ENCODE assay signal across 14 cellular contexts in the genomic region with DNA sequence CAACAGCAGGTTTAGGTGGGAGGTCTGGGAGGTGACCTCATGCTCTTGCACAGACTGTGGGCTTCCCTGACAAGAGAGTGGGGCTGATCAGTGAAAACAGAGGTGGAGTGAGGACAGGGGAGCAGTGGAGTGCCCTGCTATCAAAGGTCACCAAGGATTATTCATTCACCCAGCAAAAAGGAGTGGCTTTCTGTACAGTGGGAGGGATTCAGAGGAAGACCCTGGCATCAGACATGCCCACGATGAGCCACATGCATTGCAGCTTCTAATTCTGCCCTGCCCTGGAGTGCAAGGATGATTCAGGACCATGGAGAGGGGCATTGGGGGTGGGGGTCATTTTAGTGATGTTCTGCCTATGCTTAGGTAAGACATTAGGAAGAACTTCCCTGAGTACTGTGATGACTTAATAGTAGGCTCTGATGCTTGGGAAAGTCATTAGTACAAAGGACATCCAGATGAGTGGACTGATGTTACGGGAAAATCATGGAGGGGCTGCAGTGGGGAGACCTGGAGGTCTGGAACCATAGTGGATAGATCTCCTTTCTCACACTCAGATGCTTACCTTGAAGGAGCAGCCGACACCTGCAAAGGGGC. TPM values are rescaled to one million over a fixed set of nuclear protein-coding genes. Genes with fewer than 3 reads are reported as not detected.
DNase-seq lines count a peak whose midpoint lies in the region; ATAC-seq and TF ChIP-seq lines count a peak whose summit lies in the region.
"Had no signal": no experiment of that assay in that cellular context is flagged by ENCODE, and none has a peak within 500 bp of the region (broad histone marks: within the 10 kb centered on the region; RNA-seq: fewer than 3 reads in every experiment).

No MANE protein-coding gene starts in this region.

- peaks cover 51 to 75% (median 61%) of the 10 kb centered on the region in 3 experiments for H3K36me3 ChIP-seq in naive thymus-derived CD4-positive, alpha-beta T cell (ENCODE audit: control insufficient read depth in 2 of 3, insufficient read depth in 3 of 3, low read length in 3 of 3)
- H3K36me3 ChIP-seq: cardiac muscle cell, HAP-1 had no signal

- no peak overlapping the region for H3K27ac ChIP-seq in naive thymus-derived CD4-positive, alpha-beta T cell (ENCODE audit: low read depth, low read length)
- H3K27ac ChIP-seq: cardiac muscle cell had no signal

- H3K4me3 ChIP-seq in naive thymus-derived CD4-positive, alpha-beta T cell (ENCODE audit: low read length), result no peak overlapping the region
- H3K4me3 ChIP-seq: cardiac muscle cell, esophagus squamous epithelium, HAP-1, spleen had no signal

- intact Hi-C loops in activated T-helper 2 cell treated with anti-CD3 and anti-CD28 coated beads, Interferon-gamma antibody, Interleukin-2, Interleukin-4, amounts not matched to agents 10 μg/mL and 5 μg/mL and 100 μg/mL, durations not matched to agents 14 hours and 24 hours and 36 hours (cut with micrococcal nuclease), result no loop called here
- intact Hi-C loops in naive thymus-derived CD4-positive, alpha-beta T cell (cut with micrococcal nuclease), result no loop called here

- peaks cover 66 to 68% of the 10 kb centered on the region in 2 donors for H3K4me1 ChIP-seq in naive thymus-derived CD4-positive, alpha-beta T cell (ENCODE audit: control insufficient read depth in 2 of 2, insufficient read depth in 2 of 2, low read length in 2 of 2)
- H3K4me1 ChIP-seq: HAP-1 had no signal

- in situ Hi-C loops in GM18951 (cut with MboI; ENCODE audit: low sequenced_read_pairs, unreplicated experiment), result no loop called here

- POLR2A ChIA-PET in naive thymus-derived CD4-positive, alpha-beta T cell (lab: Charles Lee), result interaction anchor here (32.7 to 44.3 kb wide), 3 partner anchors 7 to 40 kb away, joined by 703 to 2417 read pairs (median 2417); a partner anchor contains a TSS

- CTCF ChIA-PET in naive thymus-derived CD4-positive, alpha-beta T cell (lab: Charles Lee), result interaction anchor here (1.4 kb wide), 1 partner anchor 11 kb away, joined by 4 read pairs; no protein-coding TSS in a partner anchor

- peaks cover 96% of the 10 kb centered on the region for H3K36me3 Mint-ChIP-seq in activated T-helper 2 cell treated with anti-CD3 and anti-CD28 coated beads, Interferon-gamma antibody, Interleukin-2, Interleukin-4, amounts not matched to agents 10 μg/mL and 5 μg/mL and 100 μg/mL, durations not matched to agents 14 hours and 24 hours and 36 hours (ENCODE audit: low read depth)
- H3K36me3 Mint-ChIP-seq in naive thymus-derived CD4-positive, alpha-beta T cell, result peaks cover 25 to 76% (median 56%) of the 10 kb centered on the region in 5 donors

- no peaks in the 10 kb centered on the region for H3K9me3 Mint-ChIP-seq in activated T-helper 2 cell treated with anti-CD3 and anti-CD28 coated beads, Interferon-gamma antibody, Interleukin-2, Interleukin-4, amounts not matched to agents 10 μg/mL and 5 μg/mL and 100 μg/mL, durations not matched to agents 14 hours and 24 hours and 36 hours
- peaks cover 0 to 4% (median 0%) of the 10 kb centered on the region in 11 donors for H3K9me3 Mint-ChIP-seq in naive thymus-derived CD4-positive, alpha-beta T cell

- peak overlapping the region; percentile 60 for H3K27ac Mint-ChIP-seq in activated T-helper 2 cell treated with anti-CD3 and anti-CD28 coated beads, Interferon-gamma antibody, Interleukin-2, Interleukin-4, amounts not matched to agents 10 μg/mL and 5 μg/mL and 100 μg/mL, durations not matched to agents 14 hours and 24 hours and 36 hours
- H3K27ac Mint-ChIP-seq in naive thymus-derived CD4-positive, alpha-beta T cell, result peak overlapping the region in 6 of 9 donors; percentile 55 to 83 (median 72)

- H3K27me3 ChIP-seq in naive thymus-derived CD4-positive, alpha-beta T cell (ENCODE audit: control insufficient read depth in 2 of 2, insufficient read depth in 2 of 2, low read length in 2 of 2), result no peaks in the 10 kb centered on the region
- H3K27me3 ChIP-seq: cardiac muscle cell, esophagus squamous epithelium, spleen had no signal

- TF ChIP-seq POLR2A in GM18951 (IDR thresholded peaks at IDR 0.05; ENCODE audit: extremely low read depth, insufficient read depth, insufficient read length), result peak; percentile 4

- H3K4me3 Mint-ChIP-seq in activated T-helper 2 cell treated with anti-CD3 and anti-CD28 coated beads, Interferon-gamma antibody, Interleukin-2, Interleukin-4, amounts not matched to agents 10 μg/mL and 5 μg/mL and 100 μg/mL, durations not matched to agents 14 hours and 24 hours and 36 hours (ENCODE audit: low read depth), result peak overlapping the region; percentile 39
- H3K4me3 Mint-ChIP-seq in naive thymus-derived CD4-positive, alpha-beta T cell, result peak overlapping the region in 2 of 10 donors; percentile 4 to 14

- H3K9me3 ChIP-seq in naive thymus-derived CD4-positive, alpha-beta T cell (ENCODE audit: control insufficient read depth in 2 of 3, low read length in 3 of 3), result peaks cover 0 to 6% (median 0%) of the 10 kb centered on the region in 3 experiments
- H3K9me3 ChIP-seq: esophagus squamous epithelium, HAP-1 had no signal

- H3K4me1 Mint-ChIP-seq in activated T-helper 2 cell treated with anti-CD3 and anti-CD28 coated beads, Interferon-gamma antibody, Interleukin-2, Interleukin-4, amounts not matched to agents 10 μg/mL and 5 μg/mL and 100 μg/mL, durations not matched to agents 14 hours and 24 hours and 36 hours (ENCODE audit: low read depth), result peaks cover 79% of the 10 kb centered on the region
- peaks cover 42 to 91% (median 82%) of the 10 kb centered on the region in 7 donors for H3K4me1 Mint-ChIP-seq in naive thymus-derived CD4-positive, alpha-beta T cell

- no peaks in the 10 kb centered on the region for H3K27me3 Mint-ChIP-seq in activated T-helper 2 cell treated with anti-CD3 and anti-CD28 coated beads, Interferon-gamma antibody, Interleukin-2, Interleukin-4, amounts not matched to agents 10 μg/mL and 5 μg/mL and 100 μg/mL, durations not matched to agents 14 hours and 24 hours and 36 hours (ENCODE audit: low read depth)
- H3K27me3 Mint-ChIP-seq in naive thymus-derived CD4-positive, alpha-beta T cell, result no peaks in the 10 kb centered on the region

- no peak for ATAC-seq in naive thymus-derived CD4-positive, alpha-beta T cell
- no peak for ATAC-seq in HG03439 (IDR thresholded peaks at IDR 0.05; ENCODE audit: unreplicated experiment)
- no peak for ATAC-seq in GM19467 (IDR thresholded peaks at IDR 0.05; ENCODE audit: unreplicated experiment)

- peak; percentile 41 for DNase-seq in OCI-M1 (lab: John Stamatoyannopoulos, UW)
- DNase-seq in activated T-helper 2 cell treated with anti-CD3 and anti-CD28 coated beads, Interferon-gamma antibody, Interleukin-2, Interleukin-4, amounts not matched to agents 10 μg/mL and 5 μg/mL and 100 μg/mL, durations not matched to agents 14 hours and 24 hours and 36 hours (ENCODE audit: low spot score), result no peak
- peak in 1 of 9 donors; percentile 37 for DNase-seq in naive thymus-derived CD4-positive, alpha-beta T cell
- no peak for DNase-seq in cerebellar cortex (ENCODE audit: low spot score)
- DNase-seq in HPDE6-E6E7 (ENCODE audit: extremely low spot score), result no peak
- DNase-seq: esophagus squamous epithelium, KBM-7, NCI-H187, spleen had no signal

RNA-seq across cellular contexts. Expression of a gene that starts 12.8 kb away (rescaled TPM):
- 164 TPM in 2 replicates for total RNA-seq in activated T-helper 2 cell treated with anti-CD3 and anti-CD28 coated beads, Interferon-gamma antibody, Interleukin-2, Interleukin-4, amounts not matched to agents 10 μg/mL and 5 μg/mL and 100 μg/mL, durations not matched to agents 14 hours and 24 hours and 36 hours
- total RNA-seq in naive thymus-derived CD4-positive, alpha-beta T cell, result 100 to 1,000 TPM in 2 of 5 experiments, 10 to 100 TPM in 3; 58.7 to 131 (median 98.2) TPM
- 1 to 10 TPM; 3.7 to 6.6 TPM for polyA plus RNA-seq in naive thymus-derived CD4-positive, alpha-beta T cell

RNA-seq across cellular contexts. Expression of a gene that starts 36.8 kb away (rescaled TPM):
- 167 and 170 TPM in 2 replicates for total RNA-seq in activated T-helper 2 cell treated with anti-CD3 and anti-CD28 coated beads, Interferon-gamma antibody, Interleukin-2, Interleukin-4, amounts not matched to agents 10 μg/mL and 5 μg/mL and 100 μg/mL, durations not matched to agents 14 hours and 24 hours and 36 hours
- total RNA-seq in naive thymus-derived CD4-positive, alpha-beta T cell, result 100 to 1,000 TPM in 3 of 5 experiments, 10 to 100 TPM in 2; 65.9 to 271 (median 197) TPM
- 10 to 100 TPM; 13.1 to 16.5 TPM for polyA plus RNA-seq in naive thymus-derived CD4-positive, alpha-beta T cell
